8 cellular contexts compared by ENCODE assay signal in genomic region chr3:72848703-72849081, GRCh38. TPM values are rescaled to one million over a fixed set of nuclear protein-coding genes. Genes with fewer than 3 reads are reported as not detected.
DNase-seq lines count a peak whose midpoint lies in the region; ATAC-seq, FAIRE-seq and TF ChIP-seq lines count a peak whose summit lies in the region.

No MANE protein-coding gene starts in this region.

- H3K9me3 Mint-ChIP-seq in naive thymus-derived CD4-positive, alpha-beta T cell: no peaks in the 10 kb centered on the region

- peak overlapping the region; percentile 90 for H3K27ac ChIP-seq in RWPE1
- no peak overlapping the region for H3K27ac ChIP-seq in duodenal mucosa (ENCODE audit: low read depth, low read length)
- H3K27ac ChIP-seq in naive thymus-derived CD4-positive, alpha-beta T cell (ENCODE audit: low read depth, low read length): peak overlapping the region; percentile 71

- TF ChIP-seq POLR2A in H54 (IDR thresholded peaks at IDR 0.05; ENCODE audit: low read depth, low read length): no peak

- CTCF ChIA-PET in RWPE1 (lab: Yijun Ruan, JAX): interaction anchor here (0.6 kb wide), 2 partner anchors 560 to 652 kb away, joined by 3 read pairs; no protein-coding TSS in a partner anchor
- CTCF ChIA-PET in naive thymus-derived CD4-positive, alpha-beta T cell (lab: Charles Lee): interaction anchor here (2.3 to 3.0 kb wide), 2 partner anchors 208 to 238 kb away, joined by 6 to 20 read pairs; no protein-coding TSS in a partner anchor

- no peak for DNase-seq in AG10803 (ENCODE audit: low read depth)
- no peak for DNase-seq in RWPE1 (ENCODE audit: low spot score)
- DNase-seq in naive thymus-derived CD4-positive, alpha-beta T cell: peak in 2 of 9 donors; percentile 26 to 63
- no peak for DNase-seq in NCI-H187 (lab: John Stamatoyannopoulos, UW)
- DNase-seq in H54 (ENCODE audit: insufficient read length, low spot score): no peak

- TF ChIP-seq CTCF in AG10803 (conservative IDR thresholded peaks at IDR 0.05; ENCODE audit: low read length) (no peak), RWPE1 (conservative IDR thresholded peaks at IDR 0.05; ENCODE audit: low read depth) (no peak)

- H3K36me3 Mint-ChIP-seq in naive thymus-derived CD4-positive, alpha-beta T cell: peaks cover 0 to 4% (median 0%) of the 10 kb centered on the region in 5 donors

- peak overlapping the region; percentile 93 to 100 (median 98) for H3K4me3 Mint-ChIP-seq in naive thymus-derived CD4-positive, alpha-beta T cell

- peak; percentile 36 for ATAC-seq in GM18870 (IDR thresholded peaks at IDR 0.05; ENCODE audit: unreplicated experiment)
- peak; percentile 42 for ATAC-seq in HG03103 (IDR thresholded peaks at IDR 0.05; ENCODE audit: low read depth, unreplicated experiment)
- peak; percentile 44 for ATAC-seq in naive thymus-derived CD4-positive, alpha-beta T cell

- FAIRE-seq in H54 (lab: Jason Lieb, UNC): no peak

- no peaks in the 10 kb centered on the region for H3K27me3 ChIP-seq in duodenal mucosa (ENCODE audit: control insufficient read depth in 1 of 2, insufficient read depth in 2 of 2, low read length in 2 of 2)
- H3K27me3 ChIP-seq in naive thymus-derived CD4-positive, alpha-beta T cell (ENCODE audit: control insufficient read depth in 2 of 2, insufficient read depth in 2 of 2, low read length in 2 of 2): no peaks in the 10 kb centered on the region

- H3K9me3 ChIP-seq in duodenal mucosa (ENCODE audit: control insufficient read depth in 1 of 2, low read length in 2 of 2): no peaks in the 10 kb centered on the region
- no peaks in the 10 kb centered on the region for H3K9me3 ChIP-seq in naive thymus-derived CD4-positive, alpha-beta T cell (ENCODE audit: control insufficient read depth in 2 of 3, low read length in 3 of 3)

- H3K27ac Mint-ChIP-seq in naive thymus-derived CD4-positive, alpha-beta T cell: peak overlapping the region; percentile 80 to 92 (median 89)

- peaks cover 21 to 28% of the 10 kb centered on the region in 2 donors for H3K4me1 ChIP-seq in duodenal mucosa (ENCODE audit: control insufficient read depth in 1 of 2, insufficient read depth in 2 of 2, low read length in 2 of 2)
- peaks cover 14 to 16% of the 10 kb centered on the region in 2 donors for H3K4me1 ChIP-seq in naive thymus-derived CD4-positive, alpha-beta T cell (ENCODE audit: control insufficient read depth in 2 of 2, insufficient read depth in 2 of 2, low read length in 2 of 2)

- peaks cover 33 to 62% (median 51%) of the 10 kb centered on the region in 7 donors for H3K4me1 Mint-ChIP-seq in naive thymus-derived CD4-positive, alpha-beta T cell

- POLR2A ChIA-PET in RWPE1 (lab: Yijun Ruan, JAX; ENCODE audit: low non-redundant PET): interaction anchor here (0.6 kb wide), 1 partner anchor 509 kb away, joined by 3 read pairs; no protein-coding TSS in a partner anchor
- POLR2A ChIA-PET in naive thymus-derived CD4-positive, alpha-beta T cell (lab: Charles Lee): interaction anchor here (0.9 to 1.5 kb wide), 3 partner anchors 28 to 110 kb away, joined by 3 read pairs; no protein-coding TSS in a partner anchor

- H3K27me3 Mint-ChIP-seq in naive thymus-derived CD4-positive, alpha-beta T cell: peaks cover 0 to 7% (median 0%) of the 10 kb centered on the region in 5 donors

- intact Hi-C loops in naive thymus-derived CD4-positive, alpha-beta T cell (cut with micrococcal nuclease): loop anchor here (1.0 to 5.0 kb wide), 11 partner anchors 26 to 1126 kb away; partner anchors contain the start of genes RYBP (in 2 of the 2), EIF4E3 (in 1 of the 2) and PPP4R2 (in 1 of the 2)

- peak overlapping the region; percentile 96 for H3K4me3 ChIP-seq in AG10803 (ENCODE audit: low read length)
- H3K4me3 ChIP-seq in duodenal mucosa (ENCODE audit: low read depth in 1 of 2, low read length in 2 of 2): peak overlapping the region; percentile 95 to 96
- H3K4me3 ChIP-seq in naive thymus-derived CD4-positive, alpha-beta T cell (ENCODE audit: low read length): peak overlapping the region; percentile 92

- no peak overlapping the region for H3K9ac ChIP-seq in duodenal mucosa (ENCODE audit: low read depth in 1 of 2, low read length in 2 of 2)

- H3K36me3 ChIP-seq in duodenal mucosa (ENCODE audit: control insufficient read depth in 1 of 2, insufficient read depth in 2 of 2, low read length in 2 of 2): no peaks in the 10 kb centered on the region
- peaks cover 0 to 10% (median 0%) of the 10 kb centered on the region in 3 experiments for H3K36me3 ChIP-seq in naive thymus-derived CD4-positive, alpha-beta T cell (ENCODE audit: control insufficient read depth in 2 of 3, insufficient read depth in 3 of 3, low read length in 3 of 3)

RNA-seq across cellular contexts. Expression of gene SHQ1, which starts 0.4 kb away (rescaled TPM):
- total RNA-seq in naive thymus-derived CD4-positive, alpha-beta T cell: 10 to 100 TPM; 14.1 to 34.3 (median 24.5) TPM
- polyA plus RNA-seq in naive thymus-derived CD4-positive, alpha-beta T cell: 10 to 100 TPM; 20.3 to 28.6 TPM

RNA-seq across cellular contexts. Expression of gene GXYLT2, which starts 39.2 kb away (rescaled TPM):
- total RNA-seq in naive thymus-derived CD4-positive, alpha-beta T cell: not detected
- not detected for polyA plus RNA-seq in naive thymus-derived CD4-positive, alpha-beta T cell
